Comparison of ENCODE assay signal across 8 cellular contexts in genomic region chr14:88868558-88869159, GRCh38. TPM values are rescaled to one million over a fixed set of nuclear protein-coding genes. Genes with fewer than 3 reads are reported as not detected.
DNase-seq lines count a peak whose midpoint lies in the region; ATAC-seq and TF ChIP-seq lines count a peak whose summit lies in the region.

No MANE protein-coding gene starts in this region.

- in situ Hi-C loops in transverse colon (cut with MboI; ENCODE audit: low pct_ligation_motif_present in 1 of 4, low pct_unique_long_range_greater_than_20kb in 1 of 4, low sequenced_read_pairs in 3 of 4) = loop anchor here (25.0 kb wide), 1 partner anchor 206 kb away; no protein-coding TSS in a partner anchor

- H3K4me3 ChIP-seq in BJ (ENCODE audit: low read depth, low read length) = no peak overlapping the region
- no peak overlapping the region for H3K4me3 ChIP-seq in transverse colon
- H3K4me3 ChIP-seq in spleen = no peak overlapping the region
- H3K4me3 ChIP-seq in aorta (ENCODE audit: low read length in 2 of 2) = no peak overlapping the region

- no peaks in the 10 kb centered on the region for H3K9me3 ChIP-seq in transverse colon
- H3K9me3 ChIP-seq in spleen = no peaks in the 10 kb centered on the region
- H3K9me3 ChIP-seq in aorta (ENCODE audit: control insufficient read depth, low read length) = no peaks in the 10 kb centered on the region

- no peak for TF ChIP-seq EP300 in transverse colon (IDR thresholded peaks at IDR 0.05; ENCODE audit: low read depth)

- H3K27me3 ChIP-seq in BJ (ENCODE audit: control insufficient read depth, insufficient read depth, low read length) = no peaks in the 10 kb centered on the region
- no peaks in the 10 kb centered on the region for H3K27me3 ChIP-seq in transverse colon
- no peaks in the 10 kb centered on the region for H3K27me3 ChIP-seq in spleen (replicated peaks in 1 of 7)
- no peaks in the 10 kb centered on the region for H3K27me3 ChIP-seq in aorta (ENCODE audit: control insufficient read depth in 1 of 2, insufficient read depth in 2 of 2, low read length in 1 of 2)

- H3K4me1 ChIP-seq in transverse colon (no peaks in the 10 kb centered on the region), spleen (no peaks in the 10 kb centered on the region), aorta (ENCODE audit: control insufficient read depth in 1 of 2, insufficient read depth in 2 of 2, low read length in 2 of 2) (no peaks in the 10 kb centered on the region)

- POLR2A ChIA-PET in BJ (lab: Charles Lee) = no interaction called here

- ATAC-seq in esophagus mucosa (peak; percentile 58), aorta (ENCODE audit: low FRiP score) (no peak)

- H3K36me3 ChIP-seq in BJ (ENCODE audit: control insufficient read depth, insufficient read depth, low read length) (peaks cover 3% of the 10 kb centered on the region), transverse colon (no peaks in the 10 kb centered on the region), spleen (peaks cover 0 to 39% (median 14%) of the 10 kb centered on the region in 6 donors), aorta (ENCODE audit: control insufficient read depth in 1 of 2, insufficient read depth in 2 of 2, low read length in 1 of 2) (peaks cover 3 to 7% of the 10 kb centered on the region in 2 donors)

- H3K27ac ChIP-seq in transverse colon (no peak overlapping the region), spleen (no peak overlapping the region), aorta (ENCODE audit: low read depth in 1 of 2, low read length in 2 of 2) (no peak overlapping the region)

- peak; percentile 24; the same call in 1 of the 2 replicates for TF ChIP-seq CTCF in BJ (IDR thresholded peaks at IDR 0.05; ENCODE audit: insufficient read depth, low read depth, low read length)
- peak; percentile 26 to 41 (median 36) for TF ChIP-seq CTCF in transverse colon (IDR thresholded peaks at IDR 0.05)
- peak in 5 of 11 experiments; percentile 9 to 36 (median 25) for TF ChIP-seq CTCF in spleen (IDR thresholded peaks at IDR 0.05 in 8 of 11, conservative IDR thresholded peaks at IDR 0.05 in 3 of 11)

- intact Hi-C loops in transverse colon (cut with DNase I; ENCODE audit: low total_unique reads) (no loop called here), spleen (cut with DNase I; ENCODE audit: low total_unique reads) (loop anchor here (5.0 kb wide), 1 partner anchor 201 kb away; no protein-coding TSS in a partner anchor), aorta (cut with DNase I) (loop anchor here in 1 of 2 donors (5.0 kb wide), 1 partner anchor 201 kb away; no protein-coding TSS in a partner anchor)

- TF ChIP-seq POLR2A in transverse colon (IDR thresholded peaks at IDR 0.05) (no peak), spleen (IDR thresholded peaks at IDR 0.05) (no peak)

- DNase-seq in BJ (ENCODE audit: low read depth) (no peak), H4 (ENCODE audit: low spot score) (peak; percentile 7), NCI-H524 treated with DMSO at 0.1 percent for 48 hours (lab: John Stamatoyannopoulos, UW) (peak; percentile 35), transverse colon (no peak), spleen (no peak), NCI-H446 treated with DMSO at 0.1 percent for 48 hours (lab: John Stamatoyannopoulos, UW) (no peak), aorta (no peak)

- CTCF ChIA-PET in BJ (lab: Yijun Ruan, JAX) = interaction anchor here (0.6 to 2.1 kb wide), 11 partner anchors 10 to 201 kb away, joined by 3 to 8 read pairs (median 3); partner anchors contain the start of gene EML5

RNA-seq across cellular contexts. Expression of gene TTC8, which starts 44.2 kb away (rescaled TPM):
- 43.7 and 66.9 TPM in 2 replicates for polyA plus RNA-seq in BJ (2011; rRNA removed)
- polyA minus RNA-seq in BJ (2011; rRNA and poly(A)+ RNA removed) = 21.3 and 31.9 TPM in 2 replicates
- total RNA-seq in H4 (2014; rRNA removed; shearing (Covaris generic)) = 21.8 and 27.8 TPM in 2 replicates
- total RNA-seq in esophagus mucosa = 12.8 TPM
- 10 to 100 TPM; 14.7 to 60.2 (median 17.0) TPM for total RNA-seq in transverse colon
- total RNA-seq in spleen = 10 to 100 TPM; 10.4 to 23.6 (median 17.6) TPM
- polyA plus RNA-seq in spleen = 1 to 10 TPM; 4.5 to 9.2 (median 7.4) TPM
- total RNA-seq in aorta = 10 to 100 TPM; 14.1 to 21.7 TPM
- polyA plus RNA-seq in aorta = 10 to 100 TPM; 10.5 to 23.1 TPM

Comparison
In these comparisons a context has a peak if more than half of its experiments do, and no peak if none do; other contexts are left out.
1. DNase-seq: peak in H4 (single experiment) and NCI-H524 treated with DMSO at 0.1 percent for 48 hours (single experiment); none in BJ (single experiment), transverse colon (single experiment), spleen (single experiment), NCI-H446 treated with DMSO at 0.1 percent for 48 hours (single experiment) and aorta (0 of 2).